In the genomic region with DNA sequence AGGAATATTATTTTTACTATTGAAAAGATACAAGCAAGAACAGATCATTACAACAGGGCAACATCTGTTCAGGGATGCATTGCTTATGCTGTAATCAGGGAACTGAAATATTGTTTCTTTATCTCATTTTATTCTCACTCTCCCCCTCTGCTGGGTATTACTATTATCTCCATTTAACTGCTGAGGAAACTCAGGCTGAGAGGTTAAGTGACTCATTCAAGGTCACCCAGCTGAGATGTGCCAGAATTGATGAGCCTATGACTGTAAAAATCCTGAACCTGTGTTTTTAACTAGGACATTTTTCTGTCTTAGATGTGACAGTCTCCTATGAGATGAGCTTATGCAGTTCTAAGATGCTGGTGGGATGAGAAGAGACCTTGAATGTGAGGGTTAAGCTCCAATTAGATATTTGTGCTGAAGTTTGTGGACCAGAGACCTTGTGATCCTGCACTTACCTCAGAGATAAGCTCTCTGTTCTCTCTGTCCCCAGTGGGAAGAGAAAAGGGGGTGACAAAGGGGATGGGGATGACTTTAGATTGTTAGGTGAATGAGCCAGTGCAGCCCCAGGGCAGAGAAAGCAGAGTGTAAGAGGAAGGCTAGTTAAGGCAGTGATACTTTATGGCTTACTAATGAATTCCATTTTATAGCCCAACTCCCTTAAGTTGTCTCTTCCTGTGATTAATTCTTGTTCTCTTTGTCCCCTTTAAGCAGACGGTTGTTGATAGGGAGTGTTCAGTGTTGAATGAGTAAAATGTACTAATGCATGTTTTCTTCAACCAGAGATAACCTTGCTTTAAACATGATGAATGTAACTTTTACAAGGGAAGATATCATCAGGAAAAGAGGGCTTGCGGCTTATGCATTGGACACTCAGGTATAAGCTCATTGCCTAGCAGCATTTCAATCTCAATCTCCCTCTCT, we compare ENCODE assay signal across 1 cellular context.
TF ChIP-seq lines count a peak whose summit lies in the region.

No MANE protein-coding gene starts in this region.

TF ChIP-seq in HepG2, 621 proteins besides CTCF, POLR2A, EP300 and RAD21 (continued from another document):
- TF ChIP-seq SMARCE1 (IDR thresholded peaks at IDR 0.05; ENCODE audit: borderline replicate concordance), result no peak
- TF ChIP-seq STAT6 (CRISPR knock-in tag; IDR thresholded peaks at IDR 0.05; ENCODE audit: borderline replicate concordance), result no peak
- no peak for TF ChIP-seq MBD4 (IDR thresholded peaks at IDR 0.05; ENCODE audit: borderline replicate concordance, low read length)
